ENCODE assay signal across 8 cellular contexts in genomic region chr2:74199871-74200305, GRCh38. TPM values are rescaled to one million over a fixed set of nuclear protein-coding genes. Genes with fewer than 3 reads are reported as not detected.
DNase-seq lines count a peak whose midpoint lies in the region; ATAC-seq and TF ChIP-seq lines count a peak whose summit lies in the region.

No MANE protein-coding gene starts in this region.

- ATAC-seq in lower lobe of right lung, result no peak

- H3K9ac ChIP-seq in BLaER1 treated with 17β-estradiol and CSF1 and Interleukin-3, amounts not matched to agents 10 nM and 100 nM, result peak overlapping the region; percentile 93 to 99 (median 97)
- peak overlapping the region; percentile 100 for H3K9ac ChIP-seq in KMS-11

- H3K27me3 ChIP-seq in BLaER1 treated with 17β-estradiol and CSF1 and Interleukin-3, amounts not matched to agents 10 nM and 100 nM, result no peaks in the 10 kb centered on the region
- H3K27me3 ChIP-seq in KMS-11 (ENCODE audit: insufficient read depth, low read depth) (no peaks in the 10 kb centered on the region), lower lobe of right lung (ENCODE audit: low read depth) (no peaks in the 10 kb centered on the region)

- peak overlapping the region; percentile 84 to 98 (median 93) for H3K4me2 ChIP-seq in BLaER1 treated with 17β-estradiol and CSF1 and Interleukin-3, amounts not matched to agents 10 nM and 100 nM
- H3K4me2 ChIP-seq in KMS-11, result peak overlapping the region; percentile 80

- no peak for TF ChIP-seq CTCF in KMS-11 (conservative IDR thresholded peaks at IDR 0.05; ENCODE audit: low read depth, low read length)
- TF ChIP-seq CTCF in lower lobe of right lung (IDR thresholded peaks at IDR 0.05), result no peak

- 40% methylated on average over 8 of the region's 8 CpGs for WGBS in urinary bladder

- peaks cover 56 to 59% (median 59%) of the 10 kb centered on the region in 11 experiments for H4K20me1 ChIP-seq in BLaER1 treated with 17β-estradiol and CSF1 and Interleukin-3, amounts not matched to agents 10 nM and 100 nM
- H4K20me1 ChIP-seq in KMS-11 (ENCODE audit: insufficient read depth), result peaks cover 36% of the 10 kb centered on the region

- no peaks in the 10 kb centered on the region for H3K9me3 ChIP-seq in BLaER1 treated with 17β-estradiol and CSF1 and Interleukin-3, amounts not matched to agents 10 nM and 100 nM (replicated peaks in 1 of 11)
- no peaks in the 10 kb centered on the region for H3K9me3 ChIP-seq in lower lobe of right lung

- peak overlapping the region; percentile 87 to 99 (median 98); a peak in 21 of 22 replicates for H3K27ac ChIP-seq in BLaER1 treated with 17β-estradiol and CSF1 and Interleukin-3, amounts not matched to agents 10 nM and 100 nM
- peak overlapping the region; percentile 99 for H3K27ac ChIP-seq in KMS-11
- H3K27ac ChIP-seq in lower lobe of right lung, result peak overlapping the region; percentile 92
- no peak overlapping the region for H3K27ac ChIP-seq in urinary bladder (ENCODE audit: low read depth)

- intact Hi-C loops in lower lobe of right lung (cut with DNase I), result no loop called here

- H3K36me3 ChIP-seq in BLaER1 treated with 17β-estradiol and CSF1 and Interleukin-3, amounts not matched to agents 10 nM and 100 nM, result peaks cover 28 to 48% (median 39%) of the 10 kb centered on the region in 11 experiments
- peaks cover 2% of the 10 kb centered on the region for H3K36me3 ChIP-seq in KMS-11 (ENCODE audit: insufficient read depth)
- H3K36me3 ChIP-seq in lower lobe of right lung, result no peaks in the 10 kb centered on the region
- no peaks in the 10 kb centered on the region for H3K36me3 ChIP-seq in urinary bladder (ENCODE audit: insufficient read depth)

- peak overlapping the region; percentile 74 to 92 (median 80) for H3K4me3 ChIP-seq in BLaER1 treated with 17β-estradiol and CSF1 and Interleukin-3, amounts not matched to agents 10 nM and 100 nM
- peak overlapping the region; percentile 21 for H3K4me3 ChIP-seq in KMS-11 (IDR thresholded peaks at IDR 0.05; ENCODE audit: insufficient read depth, low read depth, low read length)
- peak overlapping the region; percentile 70 for H3K4me3 ChIP-seq in lower lobe of right lung
- H3K4me3 ChIP-seq in urinary bladder (ENCODE audit: low read depth, low read length), result peak overlapping the region; percentile 54

- no peak overlapping the region for H2AFZ ChIP-seq in KMS-11 (ENCODE audit: low read depth)

- DNase-seq in amniotic epithelial cell (ENCODE audit: low read depth) (peak; percentile 51), lower lobe of right lung (no peak), AG08396 (ENCODE audit: low spot score) (no peak), NCI-H774 (lab: John Stamatoyannopoulos, UW) (no peak)
- no peak for DNase-seq in activated CD4-positive, CD25-positive, alpha-beta regulatory T cell treated with anti-CD3 and anti-CD28 coated beads, Interleukin-2, amount 50 U/mL, for 72 hours

- H3K79me2 ChIP-seq in KMS-11 (ENCODE audit: insufficient read depth, low read depth), result peaks cover 65% of the 10 kb centered on the region

- H3K4me1 ChIP-seq in BLaER1 treated with 17β-estradiol and CSF1 and Interleukin-3, amounts not matched to agents 10 nM and 100 nM, result peaks cover 34 to 63% (median 50%) of the 10 kb centered on the region in 10 experiments
- peaks cover 55% of the 10 kb centered on the region for H3K4me1 ChIP-seq in KMS-11 (ENCODE audit: low read depth, poor library complexity, severe bottlenecking)
- peaks cover 28% of the 10 kb centered on the region for H3K4me1 ChIP-seq in lower lobe of right lung
- no peaks in the 10 kb centered on the region for H3K4me1 ChIP-seq in urinary bladder (ENCODE audit: insufficient read depth)

RNA-seq across cellular contexts. Expression of gene MTHFD2, which starts 1.5 kb away (rescaled TPM):
- total RNA-seq in lower lobe of right lung (54.7 TPM), urinary bladder (58.3 TPM)
- 71.6 TPM for polyA plus RNA-seq in urinary bladder

RNA-seq across cellular contexts. Expression of gene MOB1A, which starts 21.2 kb away (rescaled TPM):
- 146 TPM for total RNA-seq in lower lobe of right lung
- total RNA-seq in urinary bladder, result 164 TPM
- 50.1 TPM for polyA plus RNA-seq in urinary bladder

RNA-seq across cellular contexts. Expression of gene BOLA3, which starts 52.2 kb away (rescaled TPM):
- 19.6 TPM for total RNA-seq in lower lobe of right lung
- 20.2 TPM for total RNA-seq in urinary bladder
- polyA plus RNA-seq in urinary bladder, result 38.1 TPM

Comparison
In these comparisons a context has a peak if more than half of its experiments do, and no peak if none do; other contexts are left out.
1. H3K4me3 ChIP-seq: peak in every context shown above with its lines; median percentile 80 in BLaER1 treated with 17β-estradiol and CSF1 and Interleukin-3, amounts not matched to agents 10 nM and 100 nM; 70 in lower lobe of right lung; 54 in urinary bladder; 21 in KMS-11.